Comparison of ENCODE assay signal across 1 cellular context in genomic region chr1:28259252-28259934, GRCh38.
TF ChIP-seq lines count a peak whose summit lies in the region.

Gene SESN2 (plus strand): TSS chr1:28259518. CDS start chr1:28259848, 330 bp downstream.

TF ChIP-seq in HepG2, 621 proteins besides CTCF, POLR2A, EP300 and RAD21 (continued from another document and continues in another):
- peak in 1 of 2 experiments; percentile 56; a peak in 1 of 4 replicates for TF ChIP-seq REST (IDR thresholded peaks at IDR 0.05; ENCODE audit: borderline replicate concordance in 1 of 2, low read depth in 1 of 2, low read length in 2 of 2)
- TF ChIP-seq SP5 (CRISPR knock-in tag; IDR thresholded peaks at IDR 0.05; ENCODE audit: borderline replicate concordance, low read depth), result no peak
- TF ChIP-seq MYPOP (CRISPR knock-in tag; IDR thresholded peaks at IDR 0.05), result peak; percentile 79; the same call in 1 of the 2 replicates
- 0 out of 2 replicates have a peak, but pooled peaks have one; percentile 36 for TF ChIP-seq ZNF430 (CRISPR knock-in tag; IDR thresholded peaks at IDR 0.05)
- no peak for TF ChIP-seq CHD2 (IDR thresholded peaks at IDR 0.05; ENCODE audit: low read depth, low read length)
- 0 out of 2 replicates have a peak, but pooled peaks have one; percentile 45 for TF ChIP-seq ZNF563 (CRISPR knock-in tag; IDR thresholded peaks at IDR 0.05)
- peak; percentile 37; the same call in 1 of the 2 replicates for TF ChIP-seq ZNF770 (CRISPR knock-in tag; IDR thresholded peaks at IDR 0.05)
- no peak for TF ChIP-seq ZNF724P (CRISPR knock-in tag; IDR thresholded peaks at IDR 0.05; ENCODE audit: borderline replicate concordance)
- TF ChIP-seq MTA1 (CRISPR knock-in tag; IDR thresholded peaks at IDR 0.05; ENCODE audit: borderline replicate concordance), result no peak
- TF ChIP-seq GABPB1 (CRISPR knock-in tag; IDR thresholded peaks at IDR 0.05), result peak; percentile 82
- peak; percentile 93 for TF ChIP-seq POLR2AphosphoS5 (IDR thresholded peaks at IDR 0.05; ENCODE audit: low read depth, low read length)
- peak; percentile 64 for TF ChIP-seq IKZF5 (CRISPR knock-in tag; IDR thresholded peaks at IDR 0.05)
- TF ChIP-seq NR0B2 (CRISPR knock-in tag; IDR thresholded peaks at IDR 0.05), result no peak; the same call in 1 of the 2 replicates
- peak; percentile 88 for TF ChIP-seq TGIF2 (CRISPR knock-in tag; IDR thresholded peaks at IDR 0.05)
- peak; percentile 98 for TF ChIP-seq THAP11 (CRISPR knock-in tag; IDR thresholded peaks at IDR 0.05)
- no peak for TF ChIP-seq ZBTB46 (CRISPR knock-in tag; IDR thresholded peaks at IDR 0.05; ENCODE audit: borderline replicate concordance)
- TF ChIP-seq FOXJ3 (CRISPR knock-in tag; IDR thresholded peaks at IDR 0.05; ENCODE audit: borderline replicate concordance), result peak; percentile 37; the same call in 1 of the 2 replicates
- no peak for TF ChIP-seq FOXO4 (CRISPR knock-in tag; conservative IDR thresholded peaks at IDR 0.05)
- 0 out of 2 replicates have a peak, but pooled peaks have one; percentile 68 for TF ChIP-seq ZNF776 (CRISPR knock-in tag; IDR thresholded peaks at IDR 0.05)
- TF ChIP-seq YY1 (IDR thresholded peaks at IDR 0.05; ENCODE audit: insufficient read depth, insufficient replicate concordance, low read depth, low read length), result peak; percentile 41
- no peak for TF ChIP-seq ZNF446 (CRISPR knock-in tag; IDR thresholded peaks at IDR 0.05)
- TF ChIP-seq POLR2AphosphoS2 (IDR thresholded peaks at IDR 0.05; ENCODE audit: low read depth, low read length), result no peak
- TF ChIP-seq ZNF251 (CRISPR knock-in tag; IDR thresholded peaks at IDR 0.05), result no peak
- no peak for TF ChIP-seq ZBTB10 (CRISPR knock-in tag; IDR thresholded peaks at IDR 0.05; ENCODE audit: borderline replicate concordance)
- 0 out of 2 replicates have a peak, but pooled peaks have one; percentile 11 for TF ChIP-seq ZNF124 (CRISPR knock-in tag; IDR thresholded peaks at IDR 0.05)
- peak; percentile 89; the same call in 1 of the 2 replicates for TF ChIP-seq NFKB2 (CRISPR knock-in tag; IDR thresholded peaks at IDR 0.05; ENCODE audit: borderline replicate concordance)
- no peak for TF ChIP-seq AFF4 (CRISPR knock-in tag; IDR thresholded peaks at IDR 0.05)
- TF ChIP-seq KMT2A (CRISPR knock-in tag; IDR thresholded peaks at IDR 0.05), result no peak
